Comparison of ENCODE assay signal across 8 cellular contexts in genomic region chr5:80569961-80570786, GRCh38. TPM values are rescaled to one million over a fixed set of nuclear protein-coding genes. Genes with fewer than 3 reads are reported as not detected.
A peak's percentile ranks its signal among the peaks of the same experiment; 100 is the strongest.
DNase-seq lines count a peak whose midpoint lies in the region; ATAC-seq, FAIRE-seq and TF ChIP-seq lines count a peak whose summit lies in the region.

TSS of gene ANKRD34B (minus strand) at chr5:80570280. CDS start at chr5:80560019, 10,261 bp downstream.

- no peaks in the 10 kb centered on the region for H3K9me3 Mint-ChIP-seq in stimulated activated effector memory CD8-positive, alpha-beta T cell treated with anti-CD3 and anti-CD28 coated beads, Interleukin-12 subunit alpha, Interleukin-12 subunit beta, amount 100 ng/mL, for 72 hours

- no peaks in the 10 kb centered on the region; the same call in 1 of the 2 replicates for H3K4me1 ChIP-seq in GM12878 (ENCODE audit: control insufficient read depth, insufficient read depth, low read length)

- TF ChIP-seq RAD21 in GM12878 (IDR thresholded peaks at IDR 0.05; ENCODE audit: insufficient read depth, low read depth, low read length) = no peak

- H3K27me3 ChIP-seq in GM12878 (replicated peaks in 1 of 2; ENCODE audit: control insufficient read depth in 2 of 2, insufficient read depth in 2 of 2, low read length in 1 of 2) (peaks cover 6 to 19% of the 10 kb centered on the region in 2 experiments), kidney epithelial cell (ENCODE audit: control insufficient read depth, insufficient read depth, low read length) (peaks cover 21% of the 10 kb centered on the region)

- SMC1A ChIA-PET in GM12878 (lab: Charles Lee; ENCODE audit: uncharacterized antibody, unreplicated experiment) = no interaction called here

- H3K36me3 Mint-ChIP-seq in stimulated activated effector memory CD8-positive, alpha-beta T cell treated with anti-CD3 and anti-CD28 coated beads, Interleukin-12 subunit alpha, Interleukin-12 subunit beta, amount 100 ng/mL, for 72 hours = peaks cover 6% of the 10 kb centered on the region

- no peak for TF ChIP-seq EP300 in GM12878 (IDR thresholded peaks at IDR 0.05; ENCODE audit: borderline replicate concordance in 1 of 2, control insufficient read depth in 1 of 2, low read depth in 2 of 2, low read length in 2 of 2)

- H3K4me3 Mint-ChIP-seq in stimulated activated effector memory CD8-positive, alpha-beta T cell treated with anti-CD3 and anti-CD28 coated beads, Interleukin-12 subunit alpha, Interleukin-12 subunit beta, amount 100 ng/mL, for 72 hours = peak within 1 kb of the TSS; percentile 51

- in situ Hi-C loops in GM12878 (cut with MboI) = no loop called here

- intact Hi-C loops in GM12878 (cut with micrococcal nuclease; ENCODE audit: unreplicated experiment) = no loop called here

- H3K4me2 ChIP-seq in GM12878 (ENCODE audit: control insufficient read depth, insufficient read depth) = peak within 1 kb of the TSS; percentile 61

- H3K27ac Mint-ChIP-seq in stimulated activated effector memory CD8-positive, alpha-beta T cell treated with anti-CD3 and anti-CD28 coated beads, Interleukin-12 subunit alpha, Interleukin-12 subunit beta, amount 100 ng/mL, for 72 hours = no peak within 1 kb of the TSS

- 3% methylated on average over 53 of the region's 73 CpGs for WGBS in GM12878 (ENCODE audit: insufficient coverage, insufficient replicate concordance, low lambda C conversion rate, missing lambda C conversion rate)

- peak within 1 kb of the TSS; percentile 51 for H2AFZ ChIP-seq in GM12878 (ENCODE audit: control insufficient read depth, low read depth, low read length)

- H3K9me3 ChIP-seq in GM12878 (replicated peaks; ENCODE audit: control insufficient read depth, insufficient read depth, low read length) = no peaks in the 10 kb centered on the region

- DNase-seq in NCI-H82 (lab: John Stamatoyannopoulos, UW) = peak; percentile 22
- DNase-seq in NCI-H82 treated with DMSO at 0.1 percent for 48 hours (lab: John Stamatoyannopoulos, UW; ENCODE audit: unreplicated experiment) = no peak
- DNase-seq in NCI-H146 (lab: John Stamatoyannopoulos, UW) = peak; percentile 83
- no peak for DNase-seq in GM12878 (ENCODE audit: low read depth, low spot score)
- DNase-seq in kidney epithelial cell (ENCODE audit: low read depth) = no peak
- peak in 1 of 2 donors; percentile 52 for DNase-seq in stimulated activated effector memory CD8-positive, alpha-beta T cell treated with anti-CD3 and anti-CD28 coated beads, Interleukin-12 subunit alpha, Interleukin-12 subunit beta, amount 100 ng/mL, for 72 hours (ENCODE audit: low spot score in 2 of 2)
- no peak for DNase-seq in amniotic stem cell (lab: John Stamatoyannopoulos, UW)
- no peak for DNase-seq in stimulated activated naive CD4-positive, alpha-beta T cell (lab: John Stamatoyannopoulos, UW)

- H3K36me3 ChIP-seq in GM12878 (ENCODE audit: control insufficient read depth in 2 of 2, insufficient read depth in 2 of 2, low read length in 1 of 2) (no peaks in the 10 kb centered on the region), kidney epithelial cell (ENCODE audit: control insufficient read depth, insufficient read depth, low read length) (no peaks in the 10 kb centered on the region)

- peak within 1 kb of the TSS; percentile 63; the same call in 1 of the 2 replicates for H3K4me3 ChIP-seq in GM12878
- peak within 1 kb of the TSS; percentile 46 for H3K4me3 ChIP-seq in kidney epithelial cell (ENCODE audit: low read depth, low read length)

- TF ChIP-seq CTCF in GM12878 (IDR thresholded peaks at IDR 0.05 in 2 of 3, conservative IDR thresholded peaks at IDR 0.05 in 1 of 3; ENCODE audit: control insufficient read depth in 2 of 3, extremely low read depth in 1 of 3, insufficient read depth in 1 of 3, low read depth in 3 of 3, low read length in 3 of 3) (no peak), kidney epithelial cell (IDR thresholded peaks at IDR 0.05; ENCODE audit: insufficient read depth, low read length, poor library complexity, severe bottlenecking) (no peak)

- H3K4me1 Mint-ChIP-seq in stimulated activated effector memory CD8-positive, alpha-beta T cell treated with anti-CD3 and anti-CD28 coated beads, Interleukin-12 subunit alpha, Interleukin-12 subunit beta, amount 100 ng/mL, for 72 hours = peaks cover 6% of the 10 kb centered on the region

- no peak for FAIRE-seq in GM12878 (lab: Jason Lieb, UNC)

- no peaks in the 10 kb centered on the region for H3K79me2 ChIP-seq in GM12878 (ENCODE audit: control insufficient read depth, insufficient read depth, low read length)

- BruUV-seq in GM12878 (replicated peaks; lab: Mats Ljungman, UMichigan) = no TSS peak

- H3K27ac ChIP-seq in GM12878 (ENCODE audit: control insufficient read depth, insufficient read depth) = no peak within 1 kb of the TSS

- no peaks in the 10 kb centered on the region for H4K20me1 ChIP-seq in GM12878 (ENCODE audit: control insufficient read depth, insufficient read depth)

- no peak for TF ChIP-seq POLR2A in GM12878 (IDR thresholded peaks at IDR 0.05; ENCODE audit: low read depth, low read length)

- RAD21 ChIA-PET in GM12878 (lab: Charles Lee; ENCODE audit: unreplicated experiment) = no interaction called here

- CTCF ChIA-PET in GM12878 (lab: Yijun Ruan, JAX) = no interaction called here

- peak; percentile 87 for ATAC-seq in GM12878
- peak; percentile 61 for ATAC-seq in stimulated activated effector memory CD8-positive, alpha-beta T cell treated with anti-CD3 and anti-CD28 coated beads, Interleukin-12 subunit alpha, Interleukin-12 subunit beta, amount 100 ng/mL, for 72 hours

- H3K9ac ChIP-seq in GM12878 (ENCODE audit: control insufficient read depth, insufficient read depth, low read length) = no peak within 1 kb of the TSS

- POLR2A ChIA-PET in GM12878 (lab: Charles Lee) = no interaction called here

TF ChIP-seq in GM12878, 131 proteins besides CTCF, POLR2A, EP300 and RAD21:
- TF ChIP-seq NKRF (conservative IDR thresholded peaks at IDR 0.05) (no peak), ZNF24 (IDR thresholded peaks at IDR 0.05) (no peak), SUZ12 (IDR thresholded peaks at IDR 0.05; ENCODE audit: unreplicated experiment) (peak; percentile 59), ZNF217 (IDR thresholded peaks at IDR 0.05) (no peak), CHD1 (IDR thresholded peaks at IDR 0.05; ENCODE audit: low read depth, low read length) (no peak), HDAC6 (IDR thresholded peaks at IDR 0.05; ENCODE audit: unreplicated experiment) (peak; percentile 87), RUNX3 (IDR thresholded peaks at IDR 0.05; ENCODE audit: low read length) (no peak), ZNF274 (IDR thresholded peaks at IDR 0.05; ENCODE audit: insufficient read depth, insufficient read length) (no peak), CBX5 (IDR thresholded peaks at IDR 0.05; ENCODE audit: low read depth) (no peak)

RNA-seq across cellular contexts. Expression of gene ANKRD34B, which starts in this region (rescaled TPM):
- not detected in 2 replicates for total RNA-seq in GM12878 (2013; cell fraction: nucleolus; rRNA removed)
- total RNA-seq in GM12878 (2014; rRNA removed) = under 0.01 TPM in 1 of 2 replicates, not detected in the other
- total RNA-seq in GM12878 (2014; rRNA removed; fragmentation: Illumina TruSeq; extraction: Trizol) = not detected in 2 replicates
- total RNA-seq in GM12878 (2021) = not detected in 2 replicates
- polyA plus RNA-seq in GM12878 (2011; ENCODE audit: low read depth) = not detected
- not detected in 2 replicates for polyA plus RNA-seq in GM12878 (2011; rRNA removed)
- polyA plus RNA-seq in GM12878 (2011; cell fraction: cytosol; rRNA removed) = not detected in 2 replicates
- not detected in 2 replicates for polyA plus RNA-seq in GM12878 (2011; cell fraction: nucleus; rRNA removed)
- not detected in 2 replicates for polyA plus RNA-seq in GM12878 (2012)
- polyA plus RNA-seq in GM12878 (2014; fragmentation: Illumina TruSeq; extraction: Trizol) = not detected in 2 replicates
- not detected for polyA plus RNA-seq in GM12878 (2014; fragmentation: Nextera tagmentation; extraction: Ambion mirVana)
- polyA plus RNA-seq in GM12878 (2014; rRNA removed) = not detected in 2 replicates
- polyA plus RNA-seq in GM12878 (2016; fragmentation: Nextera tagmentation; extraction: Ambion mirVana) = not detected
- not detected in 2 replicates for polyA minus RNA-seq in GM12878 (2011; rRNA and poly(A)+ RNA removed)
- not detected in 2 replicates for polyA minus RNA-seq in GM12878 (2011; cell fraction: cytosol; rRNA and poly(A)+ RNA removed)
- polyA minus RNA-seq in GM12878 (2011; cell fraction: nucleus; rRNA and poly(A)+ RNA removed) = not detected in 2 replicates
- total RNA-seq in kidney epithelial cell = 1.5 and 2.2 TPM in 2 replicates

Comparison
In these comparisons a context has a peak if more than half of its experiments do, and no peak if none do; other contexts are left out.
1. DNase-seq: peak in NCI-H82 (single experiment) and NCI-H146 (single experiment); none in NCI-H82 treated with DMSO at 0.1 percent for 48 hours (single experiment), GM12878 (single experiment), kidney epithelial cell (single experiment), amniotic stem cell (single experiment) and stimulated activated naive CD4-positive, alpha-beta T cell (0 of 6).
2. Peak in ATAC-seq, H3K4me3 ChIP-seq and H3K4me2 ChIP-seq in GM12878; RNA of the gene not detected or under 1 TPM.